Comparison of ENCODE assay signal across 1 cellular context in genomic region chr20:47165376-47165865, GRCh38.
TF ChIP-seq lines count a peak whose summit lies in the region.

No MANE protein-coding gene starts in this region.

TF ChIP-seq in HepG2, 621 proteins besides CTCF, POLR2A, EP300 and RAD21 (continued from another document):
- TF ChIP-seq ZNF609 (CRISPR knock-in tag; IDR thresholded peaks at IDR 0.05; ENCODE audit: borderline replicate concordance), result peak; percentile 71; the same call in 1 of the 2 replicates
- TF ChIP-seq PAXIP1 (CRISPR knock-in tag; conservative IDR thresholded peaks at IDR 0.05), result peak; percentile 90
- TF ChIP-seq PHF20 (CRISPR knock-in tag; IDR thresholded peaks at IDR 0.05), result no peak
- TF ChIP-seq SCMH1 (CRISPR knock-in tag; IDR thresholded peaks at IDR 0.05; ENCODE audit: borderline replicate concordance), result no peak
- TF ChIP-seq SPEN (CRISPR knock-in tag; IDR thresholded peaks at IDR 0.05; ENCODE audit: low read depth), result no peak
- no peak for TF ChIP-seq ATF1 (CRISPR knock-in tag; IDR thresholded peaks at IDR 0.05)
- no peak; the same call in 1 of the 2 replicates for TF ChIP-seq ZNF570 (CRISPR knock-in tag; IDR thresholded peaks at IDR 0.05; ENCODE audit: borderline replicate concordance)
- TF ChIP-seq MZF1 (CRISPR knock-in tag; IDR thresholded peaks at IDR 0.05; ENCODE audit: borderline replicate concordance), result 0 out of 2 replicates have a peak, but pooled peaks have one; percentile 23
- TF ChIP-seq FOXK2 (IDR thresholded peaks at IDR 0.05), result no peak
- no peak for TF ChIP-seq ZNF317 (CRISPR knock-in tag; IDR thresholded peaks at IDR 0.05)
- no peak for TF ChIP-seq HOXA7 (CRISPR knock-in tag; IDR thresholded peaks at IDR 0.05)
- TF ChIP-seq MEF2D (CRISPR knock-in tag; IDR thresholded peaks at IDR 0.05), result no peak
- no peak; the same call in 1 of the 2 replicates for TF ChIP-seq ZNF710 (CRISPR knock-in tag; IDR thresholded peaks at IDR 0.05; ENCODE audit: borderline replicate concordance)
- TF ChIP-seq NR2F2 (IDR thresholded peaks at IDR 0.05; ENCODE audit: borderline replicate concordance, low read depth), result peak; percentile 58
- no peak; the same call in 1 of the 2 replicates for TF ChIP-seq KDM6A (CRISPR knock-in tag; IDR thresholded peaks at IDR 0.05; ENCODE audit: low read depth)
- no peak for TF ChIP-seq ZBED4 (CRISPR knock-in tag; IDR thresholded peaks at IDR 0.05; ENCODE audit: borderline replicate concordance)
- TF ChIP-seq PHF5A (CRISPR knock-in tag; IDR thresholded peaks at IDR 0.05; ENCODE audit: low read depth, unreplicated experiment), result no peak
- TF ChIP-seq TGIF2 (CRISPR knock-in tag; IDR thresholded peaks at IDR 0.05), result no peak
- TF ChIP-seq ASH2L (IDR thresholded peaks at IDR 0.05; ENCODE audit: insufficient read length, low read depth, low read length), result no peak
- TF ChIP-seq ZNF652 (CRISPR knock-in tag; IDR thresholded peaks at IDR 0.05; ENCODE audit: borderline replicate concordance, low read depth), result no peak
- TF ChIP-seq NCOA1 (CRISPR knock-in tag; IDR thresholded peaks at IDR 0.05), result no peak
- no peak for TF ChIP-seq JDP2 (CRISPR knock-in tag; IDR thresholded peaks at IDR 0.05; ENCODE audit: borderline replicate concordance)
- no peak for TF ChIP-seq GATAD1 (CRISPR knock-in tag; IDR thresholded peaks at IDR 0.05)
- TF ChIP-seq ZNF782 (CRISPR knock-in tag; IDR thresholded peaks at IDR 0.05; ENCODE audit: borderline replicate concordance), result peak; percentile 73; the same call in 1 of the 2 replicates
- no peak for TF ChIP-seq SNAI1 (CRISPR knock-in tag; IDR thresholded peaks at IDR 0.05; ENCODE audit: borderline replicate concordance)
- TF ChIP-seq ZNF451 (CRISPR knock-in tag; IDR thresholded peaks at IDR 0.05), result no peak
